ENCODE assay signal across 13 cellular contexts in the genomic region with DNA sequence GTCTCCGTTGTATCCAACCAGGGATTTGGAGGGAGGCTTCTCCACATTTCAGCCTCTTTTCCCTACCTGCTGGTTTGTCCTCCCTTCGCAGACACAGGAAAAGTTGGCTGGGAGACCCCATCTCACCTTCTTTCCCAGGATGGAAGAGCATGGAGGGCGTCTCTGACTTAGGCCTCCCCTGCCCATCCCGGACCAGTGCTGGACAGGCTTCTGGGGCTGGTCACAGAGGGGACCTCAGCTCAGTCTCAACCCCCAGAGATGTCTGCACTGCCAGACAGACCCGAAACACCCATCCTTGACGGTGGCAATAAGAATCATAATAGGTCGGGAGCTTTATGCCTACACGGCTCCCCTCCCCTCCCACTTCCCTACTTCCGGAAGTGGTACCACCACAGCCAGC. TPM values are rescaled to one million over a fixed set of nuclear protein-coding genes. Genes with fewer than 3 reads are reported as not detected.
A peak's percentile ranks its signal among the peaks of the same experiment; 100 is the strongest.
DNase-seq lines count a peak whose midpoint lies in the region; ATAC-seq and TF ChIP-seq lines count a peak whose summit lies in the region.
"Had no signal": no experiment of that assay in that cellular context is flagged by ENCODE, and none has a peak within 500 bp of the region (broad histone marks: within the 10 kb centered on the region; RNA-seq: fewer than 3 reads in every experiment).

No MANE protein-coding gene starts in this region.

- no peaks in the 10 kb centered on the region for H3K9me3 ChIP-seq in BLaER1 treated with 17β-estradiol and CSF1 and Interleukin-3, amounts not matched to agents 10 nM and 100 nM (replicated peaks in 1 of 11)
- H3K9me3 ChIP-seq in Loucy (ENCODE audit: insufficient read depth, low read depth, low read length) = no peaks in the 10 kb centered on the region
- no peaks in the 10 kb centered on the region for H3K9me3 ChIP-seq in endodermal cell (ENCODE audit: control insufficient read depth, low read length)
- H3K9me3 ChIP-seq in ovary = no peaks in the 10 kb centered on the region
- no peaks in the 10 kb centered on the region for H3K9me3 ChIP-seq in mucosa of descending colon

- H3K9ac ChIP-seq in BLaER1 treated with 17β-estradiol and CSF1 and Interleukin-3, amounts not matched to agents 10 nM and 100 nM = peak overlapping the region in 9 of 11 experiments; percentile 6 to 89 (median 81); a peak in 13 of 22 replicates
- H3K9ac ChIP-seq in Loucy (ENCODE audit: low read depth, low read length, poor library complexity, severe bottlenecking) = no peak overlapping the region
- no peak overlapping the region for H3K9ac ChIP-seq in endodermal cell (ENCODE audit: extremely low read depth, low read length, poor library complexity, severe bottlenecking)

- H2AFZ ChIP-seq in Loucy (ENCODE audit: low read length) = no peak overlapping the region

- WGBS in endodermal cell (ENCODE audit: insufficient coverage in 1 of 2, insufficient read length in 1 of 2), 2 experiments = 91 to 93% methylated on average over 6 to 9 of the region's 9 CpGs
- 23 to 37% (median 25%) methylated on average over 9 of the region's 9 CpGs for WGBS in ovary, 3 donors

- peaks cover 24% of the 10 kb centered on the region for H3K4me1 Mint-ChIP-seq in endodermal cell

- in situ Hi-C loops in ACHN (cut with HindIII; ENCODE audit: low pct_ligation_motif_present, low pct_unique_long_range_greater_than_20kb, low sequenced_read_pairs) = no loop called here

- H3K27me3 Mint-ChIP-seq in endodermal cell (ENCODE audit: insufficient read depth) = no peaks in the 10 kb centered on the region

- no peak for TF ChIP-seq CTCF in Loucy (conservative IDR thresholded peaks at IDR 0.05; ENCODE audit: low read length)
- no peak for TF ChIP-seq CTCF in endodermal cell (conservative IDR thresholded peaks at IDR 0.05)
- TF ChIP-seq CTCF in ovary (IDR thresholded peaks at IDR 0.05) = no peak
- TF ChIP-seq CTCF in mucosa of descending colon (IDR thresholded peaks at IDR 0.05) = no peak

- H3K36me3 ChIP-seq in BLaER1 treated with 17β-estradiol and CSF1 and Interleukin-3, amounts not matched to agents 10 nM and 100 nM = no peaks in the 10 kb centered on the region
- H3K36me3 ChIP-seq in Loucy (ENCODE audit: insufficient read depth, low read length) (no peaks in the 10 kb centered on the region), endodermal cell (ENCODE audit: control insufficient read depth, insufficient read depth, low read length) (no peaks in the 10 kb centered on the region), ovary (no peaks in the 10 kb centered on the region), mucosa of descending colon (ENCODE audit: low read depth) (peaks cover 2% of the 10 kb centered on the region)

- no peaks in the 10 kb centered on the region for H3K9me2 ChIP-seq in Loucy (replicated peaks; ENCODE audit: low read depth, low read length)

- no peak overlapping the region for H3K27ac Mint-ChIP-seq in endodermal cell

- no peaks in the 10 kb centered on the region for H3K79me2 ChIP-seq in Loucy (ENCODE audit: insufficient read depth, low read length)

- H3K36me3 Mint-ChIP-seq in endodermal cell (ENCODE audit: low read depth) = no peaks in the 10 kb centered on the region

- no peak for TF ChIP-seq POLR2A in ovary (IDR thresholded peaks at IDR 0.05)

- DNase-seq in endodermal cell = no peak
- no peak for DNase-seq in ovary
- no peak for DNase-seq in mucosa of descending colon
- no peak for DNase-seq in ACHN
- no peak for DNase-seq in foreskin melanocyte
- DNase-seq: DMS79; H7; NCI-H1417 treated with DMSO at 0.1 percent for 48 hours; stimulated activated CD4-positive, alpha-beta T cell treated with anti-CD3 and anti-CD28 coated beads, Interleukin-2, amount 100 ng/mL, for 24 hours had no signal

- H3K4me1 ChIP-seq in BLaER1 treated with 17β-estradiol and CSF1 and Interleukin-3, amounts not matched to agents 10 nM and 100 nM = peaks cover 71 to 92% (median 90%) of the 10 kb centered on the region in 10 experiments
- peaks cover 30% of the 10 kb centered on the region for H3K4me1 ChIP-seq in Loucy (ENCODE audit: insufficient read depth, low read length, poor library complexity, severe bottlenecking)
- peaks cover 2% of the 10 kb centered on the region for H3K4me1 ChIP-seq in endodermal cell (ENCODE audit: control insufficient read depth, insufficient read depth, low read length)
- H3K4me1 ChIP-seq in ovary (ENCODE audit: insufficient read depth) = peaks cover 45% of the 10 kb centered on the region
- peaks cover 10% of the 10 kb centered on the region for H3K4me1 ChIP-seq in mucosa of descending colon (ENCODE audit: low read depth)

- H3K4me3 Mint-ChIP-seq in endodermal cell = peak overlapping the region; percentile 69

- intact Hi-C loops in ovary (cut with DNase I) = loop anchor here in 1 of 4 donors (10.0 kb wide), 1 partner anchor 514 kb away; the partner anchor contains the start of gene KIAA0232
- intact Hi-C loops in mucosa of descending colon (cut with DNase I, micrococcal nuclease) = no loop called here

- H3K4me2 ChIP-seq in BLaER1 treated with 17β-estradiol and CSF1 and Interleukin-3, amounts not matched to agents 10 nM and 100 nM = peak overlapping the region; percentile 93 to 100 (median 97)
- peak overlapping the region; percentile 88 for H3K4me2 ChIP-seq in Loucy (ENCODE audit: low read depth, low read length, poor library complexity, severe bottlenecking)

- ATAC-seq in mucosa of descending colon (no peak), HG02852 (IDR thresholded peaks at IDR 0.05; ENCODE audit: unreplicated experiment) (no peak)

- no peaks in the 10 kb centered on the region for H3K9me3 Mint-ChIP-seq in endodermal cell

- H3K27me3 ChIP-seq in BLaER1 treated with 17β-estradiol and CSF1 and Interleukin-3, amounts not matched to agents 10 nM and 100 nM = peaks cover 11 to 63% (median 42%) of the 10 kb centered on the region in 11 experiments; a peak in 19 of 22 replicates
- H3K27me3 ChIP-seq in Loucy (ENCODE audit: insufficient read depth, low read length, poor library complexity, severe bottlenecking) (peaks cover 7% of the 10 kb centered on the region), endodermal cell (ENCODE audit: control insufficient read depth, insufficient read depth, low read length, poor library complexity, severe bottlenecking) (no peaks in the 10 kb centered on the region), ovary (no peaks in the 10 kb centered on the region)

- peaks cover 35 to 63% (median 56%) of the 10 kb centered on the region in 11 experiments; a peak in 21 of 22 replicates for H4K20me1 ChIP-seq in BLaER1 treated with 17β-estradiol and CSF1 and Interleukin-3, amounts not matched to agents 10 nM and 100 nM
- H4K20me1 ChIP-seq in Loucy (ENCODE audit: insufficient read depth, low read length, poor library complexity, severe bottlenecking) = peaks cover 7% of the 10 kb centered on the region

- H3K27ac ChIP-seq in BLaER1 treated with 17β-estradiol and CSF1 and Interleukin-3, amounts not matched to agents 10 nM and 100 nM = no peak overlapping the region
- no peak overlapping the region for H3K27ac ChIP-seq in endodermal cell (ENCODE audit: low read depth, low read length)
- H3K27ac ChIP-seq in ovary = peak overlapping the region; percentile 71 to 82
- H3K27ac ChIP-seq: RWPE1 had no signal

- no peak for TF ChIP-seq EP300 in ovary (IDR thresholded peaks at IDR 0.05)

- peak overlapping the region; percentile 72 to 88 (median 82); a peak in 13 of 20 replicates for H3K4me3 ChIP-seq in BLaER1 treated with 17β-estradiol and CSF1 and Interleukin-3, amounts not matched to agents 10 nM and 100 nM
- H3K4me3 ChIP-seq in Loucy (ENCODE audit: low read length, poor library complexity, severe bottlenecking) (peak overlapping the region; percentile 84), endodermal cell (ENCODE audit: low read length) (no peak overlapping the region), ovary (peak overlapping the region; percentile 96), mucosa of descending colon (no peak overlapping the region)

- H3F3A ChIP-seq in Loucy (ENCODE audit: low read depth) = no peaks in the 10 kb centered on the region

RNA-seq across cellular contexts. Expression of gene WFS1, which starts 1.6 kb away (rescaled TPM):
- total RNA-seq in endodermal cell (10 to 100 TPM; 25.3 to 26.1 TPM), ovary (100 to 1,000 TPM in 5 of 7 donors, 10 to 100 TPM in 2; 57.4 to 174 (median 140) TPM), mucosa of descending colon (10 to 100 TPM in 2 of 3 donors, 1 to 10 TPM in 1; 5.8 to 39.2 (median 14.9) TPM)
- polyA plus RNA-seq in endodermal cell (2013, experiment 1 of 2) = 23.8 TPM
- polyA plus RNA-seq in endodermal cell (2013, experiment 2 of 2) = 24.1 TPM
- polyA plus RNA-seq in ovary = 100 to 1,000 TPM in 1 of 2 donors, 10 to 100 TPM in 1; 33.2 to 111 TPM

Comparison
In these comparisons a context has a peak if more than half of its experiments do, and no peak if none do; other contexts are left out.
1. H3K27ac ChIP-seq: peak in ovary (2 of 2); none in BLaER1 treated with 17β-estradiol and CSF1 and Interleukin-3, amounts not matched to agents 10 nM and 100 nM (0 of 11) and endodermal cell (single experiment).
2. H3K4me3 ChIP-seq: peak in BLaER1 treated with 17β-estradiol and CSF1 and Interleukin-3, amounts not matched to agents 10 nM and 100 nM (10 of 10), Loucy (single experiment) and ovary (single experiment); none in endodermal cell (single experiment) and mucosa of descending colon (single experiment).
3. H3K9ac ChIP-seq: peak in BLaER1 treated with 17β-estradiol and CSF1 and Interleukin-3, amounts not matched to agents 10 nM and 100 nM (9 of 11); none in Loucy (single experiment) and endodermal cell (single experiment).